Comparison of ENCODE assay signal across 23 cellular contexts in the genomic region with DNA sequence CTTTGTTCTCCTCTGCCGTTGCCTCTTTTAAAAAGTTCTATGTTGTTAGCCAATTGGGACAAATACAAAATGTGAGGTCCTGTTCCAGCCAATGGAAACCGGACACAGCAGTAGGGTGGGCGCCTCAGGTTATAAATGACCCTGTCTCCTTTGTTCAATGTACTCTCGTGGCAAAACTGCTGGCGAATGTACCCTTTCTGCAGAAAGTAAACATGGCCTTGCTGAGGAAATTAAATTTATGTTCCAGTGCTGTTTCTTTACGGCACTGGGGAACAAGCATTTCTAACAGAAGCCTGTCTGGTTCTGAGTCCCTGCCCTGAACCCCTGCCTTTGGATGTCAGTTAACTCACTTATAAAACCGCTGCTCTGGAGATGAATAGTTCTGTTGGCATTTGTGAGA.
DNase-seq lines count a peak whose midpoint lies in the region; ATAC-seq and TF ChIP-seq lines count a peak whose summit lies in the region.
"Had no signal": no experiment of that assay in that cellular context is flagged by ENCODE, and none has a peak within 500 bp of the region (broad histone marks: within the 10 kb centered on the region; RNA-seq: fewer than 3 reads in every experiment).

No MANE protein-coding gene starts in this region.

- TF ChIP-seq CTCF in mammary epithelial cell (conservative IDR thresholded peaks at IDR 0.05 in 1 of 2, IDR thresholded peaks at IDR 0.05 in 1 of 2; ENCODE audit: extremely low read depth in 1 of 2, insufficient read depth in 1 of 2, low read depth in 1 of 2, low read length in 2 of 2) (no peak), MCF 10A (IDR thresholded peaks at IDR 0.05; ENCODE audit: unreplicated experiment) (no peak), colonic mucosa (IDR thresholded peaks at IDR 0.05) (no peak), mucosa of descending colon (IDR thresholded peaks at IDR 0.05) (no peak), CD14-positive monocyte (IDR thresholded peaks at IDR 0.05) (no peak)

- DNase-seq in mammary epithelial cell (no peak), MCF 10A (ENCODE audit: unreplicated experiment) (no peak), colonic mucosa (peak; percentile 41), mucosa of descending colon (peak in 1 of 3 donors; percentile 27), CD14-positive monocyte (ENCODE audit: low spot score) (no peak)
- DNase-seq: Caco-2; CD4-positive, alpha-beta T cell; EL; GM23248; HCEC 1CT; KG1; NCI-H1417 treated with DMSO at 0.1 percent for 48 hours; NCI-H1930; NCI-H2171; NCI-H446; NCI-H526 treated with DMSO at 0.1 percent for 48 hours; NK-92 treated with Interleukin-12 subunit alpha and Interleukin-12 subunit beta, amount 100 ng/mL, for 24 hours; Right ventricle myocardium superior had no signal

- H3K36me3 Mint-ChIP-seq in MCF 10A (ENCODE audit: insufficient read depth, unreplicated experiment) = no peaks in the 10 kb centered on the region
- H3K36me3 Mint-ChIP-seq in activated T-helper 17 cell treated with anti-CD3 and anti-CD28 coated beads, Interleukin-2, amount 50 U/mL, for 72 hours (ENCODE audit: low read depth) = no peaks in the 10 kb centered on the region
- no peaks in the 10 kb centered on the region for H3K36me3 Mint-ChIP-seq in CD14-positive monocyte

- no peaks in the 10 kb centered on the region for H4K20me1 ChIP-seq in mammary epithelial cell (ENCODE audit: insufficient read depth, low read length)

- POLR2A ChIA-PET in MCF 10A (lab: Yijun Ruan, JAX) = interaction anchor here (0.6 kb wide), 1 partner anchor 73 kb away, joined by 3 read pairs; no protein-coding TSS in a partner anchor

- no peak overlapping the region for H3K4me2 ChIP-seq in mammary epithelial cell (ENCODE audit: insufficient read depth, low read depth, low read length)

- peak; percentile 24 for ATAC-seq in mucosa of descending colon
- no peak for ATAC-seq in HG02763 (IDR thresholded peaks at IDR 0.05; ENCODE audit: unreplicated experiment)
- ATAC-seq in activated T-helper 17 cell treated with anti-CD3 and anti-CD28 coated beads, Interleukin-2, amount 50 U/mL, for 72 hours (replicated peaks) = no peak
- no peak for ATAC-seq in activated CD4-positive, CD25-positive, alpha-beta regulatory T cell treated with anti-CD3 and anti-CD28 coated beads, Interleukin-2, amount 50 U/mL, for 24 hours
- ATAC-seq: GM12878 had no signal

- BruUV-seq in mammary epithelial cell (replicated peaks; lab: Mats Ljungman, UMichigan) (no TSS peak), MCF 10A (replicated peaks; lab: Mats Ljungman, UMichigan) (no TSS peak)

- H3K4me3 ChIP-seq in mammary epithelial cell (replicated peaks in 1 of 3; ENCODE audit: insufficient read depth in 1 of 3, low read depth in 2 of 3, low read length in 3 of 3) = no peak overlapping the region
- no peak overlapping the region for H3K4me3 ChIP-seq in colonic mucosa
- H3K4me3 ChIP-seq in mucosa of descending colon = no peak overlapping the region
- H3K4me3 ChIP-seq: GM12878, GM23248 had no signal

- H3K4me3 Mint-ChIP-seq in MCF 10A (ENCODE audit: unreplicated experiment) (no peak overlapping the region), CD14-positive monocyte (no peak overlapping the region)
- H3K4me3 Mint-ChIP-seq in activated T-helper 17 cell treated with anti-CD3 and anti-CD28 coated beads, Interleukin-2, amount 50 U/mL, for 72 hours = no peak overlapping the region
- H3K4me3 Mint-ChIP-seq: B cell; CD4-positive, alpha-beta T cell had no signal

- H3K9me3 Mint-ChIP-seq in MCF 10A (ENCODE audit: unreplicated experiment) = no peaks in the 10 kb centered on the region
- no peaks in the 10 kb centered on the region for H3K9me3 Mint-ChIP-seq in activated T-helper 17 cell treated with anti-CD3 and anti-CD28 coated beads, Interleukin-2, amount 50 U/mL, for 72 hours
- H3K9me3 Mint-ChIP-seq in CD14-positive monocyte = no peaks in the 10 kb centered on the region
- H3K9me3 Mint-ChIP-seq: CD4-positive, alpha-beta T cell had no signal

- in situ Hi-C loops in mammary epithelial cell (cut with MboI; ENCODE audit: low sequenced_read_pairs in 2 of 2) = loop anchor here (10.0 to 25.0 kb wide), 3 partner anchors 283 to 567 kb away; no protein-coding TSS in a partner anchor

- 74% methylated on average over 7 of the region's 7 CpGs for WGBS in mammary epithelial cell (ENCODE audit: low coverage, missing lambda C conversion rate)

- intact Hi-C loops in mammary epithelial cell (cut with micrococcal nuclease) = no loop called here
- intact Hi-C loops in MCF 10A (cut with micrococcal nuclease) = loop anchor here (10.0 kb wide), 1 partner anchor 785 kb away; no protein-coding TSS in a partner anchor
- intact Hi-C loops in colonic mucosa (cut with DNase I) = loop anchor here (5.0 to 10.0 kb wide), 2 partner anchors 235 to 572 kb away; no protein-coding TSS in a partner anchor
- intact Hi-C loops in mucosa of descending colon (cut with DNase I, micrococcal nuclease) = loop anchor here in 1 of 2 donors (10.0 kb wide), 1 partner anchor 575 kb away; no protein-coding TSS in a partner anchor
- intact Hi-C loops in CD14-positive monocyte (cut with micrococcal nuclease) = no loop called here

- peaks cover 17% of the 10 kb centered on the region for H3K4me1 ChIP-seq in mammary epithelial cell (ENCODE audit: insufficient read depth, low read length)
- no peaks in the 10 kb centered on the region for H3K4me1 ChIP-seq in colonic mucosa
- peaks cover 15% of the 10 kb centered on the region for H3K4me1 ChIP-seq in mucosa of descending colon (ENCODE audit: low read depth)

- H3K36me3 ChIP-seq in mammary epithelial cell (ENCODE audit: insufficient read depth, low read length) (no peaks in the 10 kb centered on the region), colonic mucosa (no peaks in the 10 kb centered on the region), mucosa of descending colon (ENCODE audit: low read depth) (no peaks in the 10 kb centered on the region)

- dilution Hi-C loops in mammary epithelial cell (cut with HindIII; ENCODE audit: low sequenced_read_pairs) = loop anchor here (5.0 kb wide), 1 partner anchor 297 kb away; no protein-coding TSS in a partner anchor

- H3K4me1 Mint-ChIP-seq in MCF 10A (ENCODE audit: insufficient read depth, unreplicated experiment) (no peaks in the 10 kb centered on the region), CD14-positive monocyte (peaks cover 10% of the 10 kb centered on the region)
- H3K4me1 Mint-ChIP-seq in activated T-helper 17 cell treated with anti-CD3 and anti-CD28 coated beads, Interleukin-2, amount 50 U/mL, for 72 hours = no peaks in the 10 kb centered on the region
- H3K4me1 Mint-ChIP-seq: B cell had no signal

- H3K9me3 ChIP-seq in mammary epithelial cell (replicated peaks; ENCODE audit: insufficient read depth, low read length) = peaks cover 4% of the 10 kb centered on the region
- H3K9me3 ChIP-seq in colonic mucosa = no peaks in the 10 kb centered on the region
- no peaks in the 10 kb centered on the region for H3K9me3 ChIP-seq in mucosa of descending colon
- H3K9me3 ChIP-seq: Caco-2 had no signal

- no peak overlapping the region for H3K27ac ChIP-seq in mammary epithelial cell (ENCODE audit: insufficient read depth, low read depth, low read length)
- peak overlapping the region; percentile 87 for H3K27ac ChIP-seq in colonic mucosa
- H3K27ac ChIP-seq: GM23248 had no signal

- H3K79me2 ChIP-seq in mammary epithelial cell (ENCODE audit: insufficient read depth, low read length) = no peaks in the 10 kb centered on the region

- H3K9ac ChIP-seq in mammary epithelial cell (ENCODE audit: insufficient read depth, low read length) (no peak overlapping the region), colonic mucosa (ENCODE audit: low read depth in 2 of 2, low read length in 2 of 2) (peak overlapping the region in 1 of 2 donors; percentile 54)
- H3K9ac ChIP-seq: GM23248 had no signal

- CTCF ChIA-PET in mammary epithelial cell (lab: Charles Lee; ENCODE audit: low non-redundant PET) (no interaction called here), MCF 10A (lab: Yijun Ruan, JAX) (interaction anchor here (1.4 kb wide), 1 partner anchor 313 kb away, joined by 6 read pairs; no protein-coding TSS in a partner anchor)

- H3K27ac Mint-ChIP-seq in MCF 10A (ENCODE audit: low read depth, unreplicated experiment) (no peak overlapping the region), CD14-positive monocyte (no peak overlapping the region)
- H3K27ac Mint-ChIP-seq in activated T-helper 17 cell treated with anti-CD3 and anti-CD28 coated beads, Interleukin-2, amount 50 U/mL, for 72 hours = no peak overlapping the region
- H3K27ac Mint-ChIP-seq: B cell; CD4-positive, alpha-beta T cell had no signal

- H3K27me3 ChIP-seq in mammary epithelial cell (ENCODE audit: insufficient read depth, low read length) (no peaks in the 10 kb centered on the region), colonic mucosa (no peaks in the 10 kb centered on the region)

- peak overlapping the region; percentile 44 for H2AFZ ChIP-seq in mammary epithelial cell (ENCODE audit: low read depth, low read length)
- H2AFZ ChIP-seq: GM23248 had no signal

- no peaks in the 10 kb centered on the region for H3K27me3 Mint-ChIP-seq in MCF 10A (ENCODE audit: insufficient read depth, unreplicated experiment)
- no peaks in the 10 kb centered on the region for H3K27me3 Mint-ChIP-seq in activated T-helper 17 cell treated with anti-CD3 and anti-CD28 coated beads, Interleukin-2, amount 50 U/mL, for 72 hours
- H3K27me3 Mint-ChIP-seq in CD14-positive monocyte (ENCODE audit: low read depth in 3 of 3) = peaks cover 0 to 1% (median 0%) of the 10 kb centered on the region in 3 donors
- H3K27me3 Mint-ChIP-seq: B cell; CD4-positive, alpha-beta T cell had no signal

Comparison
In these comparisons a context has a peak if more than half of its experiments do, and no peak if none do; other contexts are left out.
1. intact Hi-C loops: an anchor here in MCF 10A (10.0 kb wide) and colonic mucosa (5.0 to 10.0 kb wide); none called in mammary epithelial cell and CD14-positive monocyte.